Comparison of ENCODE assay signal across 8 cellular contexts in genomic region chr16:15154005-15154404, GRCh38. TPM values are rescaled to one million over a fixed set of nuclear protein-coding genes. Genes with fewer than 3 reads are reported as not detected.
DNase-seq lines count a peak whose midpoint lies in the region; TF ChIP-seq lines count a peak whose summit lies in the region.
"Not testable (repeated sequence)": the region's sequence is repeated elsewhere in the genome, so short reads cannot be mapped to it uniquely, and the experiment has no call there.

No MANE protein-coding gene starts in this region.

- TF ChIP-seq CTCF in progenitor cell of endocrine pancreas (IDR thresholded peaks at IDR 0.05; ENCODE audit: unreplicated experiment); tibial artery (IDR thresholded peaks at IDR 0.05): not testable (repeated sequence)

- not testable (repeated sequence) for H3K36me3 Mint-ChIP-seq in T-helper 2 cell treated with Interferon-gamma antibody and Interleukin-4, amounts not matched to agents 5 μg/mL and 100 μg/mL, for 36 hours (ENCODE audit: low read depth); activated naive CD8-positive, alpha-beta T cell; progenitor cell of endocrine pancreas (ENCODE audit: insufficient read depth)

- peak overlapping the region; percentile 74 for H3K4me3 Mint-ChIP-seq in T-helper 2 cell treated with Interferon-gamma antibody and Interleukin-4, amounts not matched to agents 5 μg/mL and 100 μg/mL, for 36 hours
- peak overlapping the region; percentile 68 for H3K4me3 Mint-ChIP-seq in activated naive CD8-positive, alpha-beta T cell
- peak overlapping the region; percentile 70 for H3K4me3 Mint-ChIP-seq in progenitor cell of endocrine pancreas (ENCODE audit: low read depth)

- H3K9me3 Mint-ChIP-seq in T-helper 2 cell treated with Interferon-gamma antibody and Interleukin-4, amounts not matched to agents 5 μg/mL and 100 μg/mL, for 36 hours; activated naive CD8-positive, alpha-beta T cell (ENCODE audit: low read depth); progenitor cell of endocrine pancreas (ENCODE audit: low read depth): not testable (repeated sequence)

- DNase-seq in COLO668 (lab: John Stamatoyannopoulos, UW; ENCODE audit: unreplicated experiment) (peak; percentile 17), M059J (ENCODE audit: low read depth) (peak; percentile 28), left kidney (ENCODE audit: low read depth, low spot score) (peak; percentile 50), tibial artery (peak; percentile 67 to 87)
- not testable (repeated sequence) for DNase-seq in T-helper 2 cell treated with Interferon-gamma antibody and Interleukin-4, amounts not matched to agents 5 μg/mL and 100 μg/mL, for 36 hours (ENCODE audit: low spot score); progenitor cell of endocrine pancreas (ENCODE audit: low spot score, unreplicated experiment)

- intact Hi-C loops in tibial artery (cut with DNase I; ENCODE audit: low total_unique reads), result not testable (repeated sequence)

- H3K27ac ChIP-seq in esophagus (ENCODE audit: low read depth in 2 of 2, low read length in 1 of 2) (peak overlapping the region; percentile 59 to 68), tibial artery (peak overlapping the region; percentile 80 to 81)

- not testable (repeated sequence) for H3K9me3 ChIP-seq in esophagus (ENCODE audit: control insufficient read depth in 2 of 2, insufficient read depth in 1 of 2, low read depth in 1 of 2, low read length in 1 of 2); tibial artery

- H3K4me1 ChIP-seq in esophagus (ENCODE audit: control insufficient read depth in 2 of 2, insufficient read depth in 2 of 2, low read length in 1 of 2); tibial artery: not testable (repeated sequence)

- not testable (repeated sequence) for H3K36me3 ChIP-seq in esophagus (ENCODE audit: control insufficient read depth in 2 of 2, insufficient read depth in 2 of 2, low read length in 1 of 2); tibial artery

- not testable (repeated sequence) for H3K4me1 Mint-ChIP-seq in T-helper 2 cell treated with Interferon-gamma antibody and Interleukin-4, amounts not matched to agents 5 μg/mL and 100 μg/mL, for 36 hours (ENCODE audit: low read depth); activated naive CD8-positive, alpha-beta T cell (ENCODE audit: low read depth); progenitor cell of endocrine pancreas (ENCODE audit: low read depth)

- not testable (repeated sequence) for H3K27ac Mint-ChIP-seq in T-helper 2 cell treated with Interferon-gamma antibody and Interleukin-4, amounts not matched to agents 5 μg/mL and 100 μg/mL, for 36 hours; activated naive CD8-positive, alpha-beta T cell; progenitor cell of endocrine pancreas

- WGBS in esophagus, 2 donors, result 0 to 2% methylated on average over 14 to 38 of the region's 48 CpGs

- H3K27me3 ChIP-seq in esophagus (ENCODE audit: control insufficient read depth in 1 of 2, insufficient read depth in 2 of 2, low read length in 2 of 2); tibial artery: not testable (repeated sequence)

- not testable (repeated sequence) for H3K27me3 Mint-ChIP-seq in T-helper 2 cell treated with Interferon-gamma antibody and Interleukin-4, amounts not matched to agents 5 μg/mL and 100 μg/mL, for 36 hours (ENCODE audit: low read depth); activated naive CD8-positive, alpha-beta T cell; progenitor cell of endocrine pancreas

- H3K4me3 ChIP-seq in esophagus (ENCODE audit: low read depth in 1 of 2, low read length in 2 of 2), result peak overlapping the region; percentile 40 to 44
- peak overlapping the region; percentile 61 to 63 for H3K4me3 ChIP-seq in tibial artery

RNA-seq across cellular contexts. Expression of gene RRN3, which starts 59.9 kb away (rescaled TPM):
- total RNA-seq in M059J (2014; rRNA removed; shearing (Covaris generic)), result 38.0 and 49.9 TPM in 2 replicates
- polyA plus RNA-seq in esophagus, result 1 to 10 TPM; 6.1 to 9.7 TPM
- total RNA-seq in progenitor cell of endocrine pancreas, result 36.9 and 40.0 TPM in 2 replicates
